9 cellular contexts compared by ENCODE assay signal in the genomic region with DNA sequence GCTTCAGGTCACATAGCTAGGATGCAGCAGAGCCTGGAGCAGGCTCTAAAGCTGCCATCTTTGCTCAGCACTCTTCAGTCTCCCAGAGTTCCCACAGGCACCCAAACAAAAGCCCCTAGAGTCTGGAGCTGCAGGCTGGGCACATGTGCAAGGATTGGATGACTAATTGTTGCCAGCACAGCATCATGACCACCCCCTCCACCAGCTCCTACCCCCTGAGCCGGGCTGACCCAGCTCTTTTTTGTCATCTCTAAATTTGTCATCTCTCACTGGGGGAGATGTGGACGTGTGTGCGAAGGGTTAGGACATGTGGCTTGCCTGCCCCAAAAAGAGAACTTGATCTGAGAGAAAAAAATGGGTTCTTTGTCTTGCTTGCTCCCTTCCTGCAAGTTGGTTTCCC. TPM values are rescaled to one million over a fixed set of nuclear protein-coding genes. Genes with fewer than 3 reads are reported as not detected.
A peak's percentile ranks its signal among the peaks of the same experiment; 100 is the strongest.
DNase-seq lines count a peak whose midpoint lies in the region; ATAC-seq and TF ChIP-seq lines count a peak whose summit lies in the region.
"Had no signal": no experiment of that assay in that cellular context is flagged by ENCODE, and none has a peak within 500 bp of the region (broad histone marks: within the 10 kb centered on the region; RNA-seq: fewer than 3 reads in every experiment).

No MANE protein-coding gene starts in this region.

- H2BK5ac ChIP-seq in trophoblast cell (ENCODE audit: low read depth, low read length, poor library complexity): no peak overlapping the region

- DNase-seq in CD14-positive monocyte (ENCODE audit: low spot score): peak; percentile 88
- DNase-seq in RPMI7951 (ENCODE audit: low read depth): peak; percentile 80
- peak; percentile 62 for DNase-seq in trophoblast cell
- no peak for DNase-seq in NCI-H82 treated with DMSO at 0.1 percent for 48 hours (lab: John Stamatoyannopoulos, UW; ENCODE audit: unreplicated experiment)
- DNase-seq in WERI-Rb-1: no peak
- no peak for DNase-seq in NCI-H510A treated with DMSO at 0.1 percent for 48 hours (lab: John Stamatoyannopoulos, UW)

- H3K4me3 Mint-ChIP-seq in CD14-positive monocyte: no peak overlapping the region

- H3K36me3 Mint-ChIP-seq in CD14-positive monocyte: no peaks in the 10 kb centered on the region

- no peak for TF ChIP-seq POLR2A in GM18505 (IDR thresholded peaks at IDR 0.05; ENCODE audit: borderline replicate concordance, extremely low read depth, insufficient read depth, insufficient read length)

- H4K91ac ChIP-seq in trophoblast cell (ENCODE audit: low read depth, low read length): no peak overlapping the region

- no peak overlapping the region for H3K18ac ChIP-seq in trophoblast cell (ENCODE audit: low read length)

- no peak overlapping the region for H4K12ac ChIP-seq in trophoblast cell (ENCODE audit: low read depth, low read length)

- peak overlapping the region; percentile 38 to 43 for H3K27ac ChIP-seq in esophagus (ENCODE audit: low read depth in 2 of 2, low read length in 1 of 2)
- H3K27ac ChIP-seq in trophoblast cell (ENCODE audit: low read depth, low read length): no peak overlapping the region
- H3K27ac ChIP-seq in WERI-Rb-1: no peak overlapping the region

- H3K14ac ChIP-seq in trophoblast cell (ENCODE audit: low read length): no peak overlapping the region

- peaks cover 6% of the 10 kb centered on the region for H3K79me1 ChIP-seq in trophoblast cell (ENCODE audit: low read length)

- 52 to 55% methylated on average over 3 of the region's 3 CpGs for WGBS in esophagus, 2 donors
- whole genome bisulfite sequencing in trophoblast cell (ENCODE audit: extremely low coverage, insufficient coverage, insufficient read length): no CpG with 5 or more reads among the region's 3 CpGs

- no peak for ATAC-seq in GM18505 (IDR thresholded peaks at IDR 0.05; ENCODE audit: unreplicated experiment)

- no peak overlapping the region for H3K9ac ChIP-seq in trophoblast cell (ENCODE audit: low read length)

- H3K4me2 ChIP-seq in trophoblast cell (ENCODE audit: low read length): no peak overlapping the region

- no peak for TF ChIP-seq CTCF in CD14-positive monocyte (IDR thresholded peaks at IDR 0.05)
- TF ChIP-seq CTCF in WERI-Rb-1 (IDR thresholded peaks at IDR 0.05; ENCODE audit: low read depth, low read length): no peak

- no peak overlapping the region for H2AK5ac ChIP-seq in trophoblast cell (ENCODE audit: low read length)

- no peak overlapping the region for H3K23ac ChIP-seq in trophoblast cell (ENCODE audit: low read length)

- H4K8ac ChIP-seq in trophoblast cell (ENCODE audit: low read depth, low read length): no peak overlapping the region

- H3K9me3 ChIP-seq in esophagus (ENCODE audit: control insufficient read depth in 2 of 2, insufficient read depth in 1 of 2, low read depth in 1 of 2, low read length in 1 of 2): no peaks in the 10 kb centered on the region
- H3K9me3 ChIP-seq in trophoblast cell (ENCODE audit: insufficient read depth, low read depth, low read length): no peaks in the 10 kb centered on the region
- no peaks in the 10 kb centered on the region for H3K9me3 ChIP-seq in WERI-Rb-1 (ENCODE audit: severe bottlenecking)

- H3K4ac ChIP-seq in trophoblast cell (ENCODE audit: low read depth, low read length): no peak overlapping the region

- H3K27me3 ChIP-seq in esophagus (ENCODE audit: control insufficient read depth in 1 of 2, insufficient read depth in 2 of 2, low read length in 2 of 2) (no peaks in the 10 kb centered on the region), trophoblast cell (ENCODE audit: insufficient read depth, low read length) (no peaks in the 10 kb centered on the region), WERI-Rb-1 (ENCODE audit: insufficient read depth, low read depth, severe bottlenecking) (no peaks in the 10 kb centered on the region)

- peaks cover 0 to 2% (median 0%) of the 10 kb centered on the region in 7 donors for H3K9me3 Mint-ChIP-seq in CD14-positive monocyte

- no peak overlapping the region for H2BK120ac ChIP-seq in trophoblast cell (ENCODE audit: insufficient read depth, low read length, poor library complexity)

- H3K4me1 ChIP-seq in esophagus (ENCODE audit: control insufficient read depth in 2 of 2, insufficient read depth in 2 of 2, low read length in 1 of 2) (peaks cover 3 to 4% of the 10 kb centered on the region in 2 donors), trophoblast cell (ENCODE audit: control insufficient read depth in 1 of 2, insufficient read depth in 2 of 2, low read length in 2 of 2) (peaks cover 10 to 15% of the 10 kb centered on the region in 2 experiments)

- H3K4me3 ChIP-seq in esophagus (ENCODE audit: low read depth in 1 of 2, low read length in 2 of 2): no peak overlapping the region
- no peak overlapping the region for H3K4me3 ChIP-seq in trophoblast cell (ENCODE audit: low read depth, low read length)
- no peak overlapping the region for H3K4me3 ChIP-seq in WERI-Rb-1 (ENCODE audit: low read depth, low read length)

- peaks cover 4% of the 10 kb centered on the region for H3K79me2 ChIP-seq in trophoblast cell (ENCODE audit: control insufficient read depth, insufficient read depth, low read length, poor library complexity)

- H3K27ac Mint-ChIP-seq in CD14-positive monocyte: peak overlapping the region; percentile 90 to 97 (median 97)

- H2AFZ ChIP-seq in trophoblast cell (ENCODE audit: insufficient read depth, low read length, poor library complexity): no peak overlapping the region

- peaks cover 1 to 5% (median 2%) of the 10 kb centered on the region in 3 donors for H3K27me3 Mint-ChIP-seq in CD14-positive monocyte (ENCODE audit: low read depth in 3 of 3)

- H3K4me1 Mint-ChIP-seq in CD14-positive monocyte: peaks cover 47% of the 10 kb centered on the region

- H3K36me3 ChIP-seq in esophagus (ENCODE audit: control insufficient read depth in 2 of 2, insufficient read depth in 2 of 2, low read length in 1 of 2) (no peaks in the 10 kb centered on the region), trophoblast cell (ENCODE audit: control insufficient read depth in 1 of 2, insufficient read depth in 2 of 2, low read length in 2 of 2) (no peaks in the 10 kb centered on the region), WERI-Rb-1 (no peaks in the 10 kb centered on the region)

- intact Hi-C loops in CD14-positive monocyte (cut with micrococcal nuclease): loop anchor here in 1 of 2 donors (1.0 kb wide), 1 partner anchor 17 kb away; no protein-coding TSS in a partner anchor

- no peak overlapping the region for H2BK12ac ChIP-seq in trophoblast cell (ENCODE audit: low read length)

RNA-seq across cellular contexts. Expression of a gene that starts 4.3 kb away (rescaled TPM):
- 1 to 10 TPM in 1 of 2 donors, under 1 TPM in 1; 0.81 to 1.0 TPM for polyA plus RNA-seq in CD14-positive monocyte
- total RNA-seq in RPMI7951 (2014; rRNA removed; shearing (Covaris generic)): 4.2 and 4.4 TPM in 2 replicates
- polyA plus RNA-seq in esophagus: under 1 TPM; 0.63 to 0.76 TPM
- polyA plus RNA-seq in trophoblast cell (2013): 5.1 and 5.4 TPM in 2 replicates
- total RNA-seq: activated CD8-positive, alpha-beta memory T cell treated with anti-CD3 and anti-CD28 coated beads for 36 hours had no signal

RNA-seq across cellular contexts. Expression of a gene that starts 17.6 kb away (rescaled TPM):
- polyA plus RNA-seq in CD14-positive monocyte: 10 to 100 TPM; 24.2 to 26.2 TPM
- 26.0 and 30.8 TPM in 2 replicates for total RNA-seq in RPMI7951 (2014; rRNA removed; shearing (Covaris generic))
- polyA plus RNA-seq in esophagus: 10 to 100 TPM in 1 of 2 donors, 1 to 10 TPM in 1; 7.4 to 10.7 TPM
- 18.9 and 19.5 TPM in 2 replicates for polyA plus RNA-seq in trophoblast cell (2013)

RNA-seq across cellular contexts. Expression of a gene that starts 29.2 kb away (rescaled TPM):
- polyA plus RNA-seq in CD14-positive monocyte (100 to 1,000 TPM; 137 to 140 TPM), esophagus (100 to 1,000 TPM in 1 of 2 donors, 10 to 100 TPM in 1; 97.1 to 100 TPM)
- total RNA-seq in RPMI7951 (2014; rRNA removed; shearing (Covaris generic)): 25.5 and 37.1 TPM in 2 replicates
- polyA plus RNA-seq in trophoblast cell (2013): 105 and 118 TPM in 2 replicates

RNA-seq across cellular contexts. Expression of a gene that starts 29.5 kb away (rescaled TPM):
- polyA plus RNA-seq in CD14-positive monocyte (100 to 1,000 TPM in 1 of 2 donors, 10 to 100 TPM in 1; 98.6 to 139 TPM), esophagus (10 to 100 TPM; 56.2 to 78.7 TPM)
- total RNA-seq in RPMI7951 (2014; rRNA removed; shearing (Covaris generic)): 110 and 137 TPM in 2 replicates
- polyA plus RNA-seq in trophoblast cell (2013): 174 and 182 TPM in 2 replicates

Comparison
In these comparisons a context has a peak if more than half of its experiments do, and no peak if none do; other contexts are left out.
1. DNase-seq: peak in CD14-positive monocyte (single experiment), RPMI7951 (single experiment) and trophoblast cell (2 of 2); none in NCI-H82 treated with DMSO at 0.1 percent for 48 hours (single experiment), WERI-Rb-1 (single experiment) and NCI-H510A treated with DMSO at 0.1 percent for 48 hours (single experiment).
2. H3K27ac ChIP-seq: peak in esophagus (2 of 2); none in trophoblast cell (single experiment) and WERI-Rb-1 (single experiment).